1 cellular context compared by ENCODE assay signal in the genomic region with DNA sequence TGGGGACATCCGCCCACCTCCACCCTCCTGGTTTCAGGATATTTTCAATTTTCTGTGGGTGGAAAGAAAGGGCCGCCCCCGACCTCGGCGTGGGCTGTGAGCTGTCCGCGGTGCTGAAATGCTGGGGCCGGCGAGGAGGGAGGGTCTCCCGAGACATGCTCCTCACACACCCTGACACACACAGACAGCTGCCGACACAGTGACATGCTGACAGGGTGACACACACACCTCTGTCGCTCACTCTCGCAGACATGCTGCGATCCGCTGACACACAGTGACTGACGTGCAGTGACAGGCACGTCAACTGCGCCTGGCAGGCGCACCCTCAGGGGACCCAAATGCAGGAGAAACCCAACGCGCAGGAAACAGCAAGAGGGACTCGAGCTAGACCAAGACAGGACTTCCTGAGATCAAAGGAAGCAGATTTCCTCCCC.
A peak's percentile ranks its signal among the peaks of the same experiment; 100 is the strongest.
TF ChIP-seq lines count a peak whose summit lies in the region.

No MANE protein-coding gene starts in this region.

TF ChIP-seq in GM23338, 12 proteins besides CTCF, POLR2A, EP300 and RAD21:
- TF ChIP-seq, protein P1, sequence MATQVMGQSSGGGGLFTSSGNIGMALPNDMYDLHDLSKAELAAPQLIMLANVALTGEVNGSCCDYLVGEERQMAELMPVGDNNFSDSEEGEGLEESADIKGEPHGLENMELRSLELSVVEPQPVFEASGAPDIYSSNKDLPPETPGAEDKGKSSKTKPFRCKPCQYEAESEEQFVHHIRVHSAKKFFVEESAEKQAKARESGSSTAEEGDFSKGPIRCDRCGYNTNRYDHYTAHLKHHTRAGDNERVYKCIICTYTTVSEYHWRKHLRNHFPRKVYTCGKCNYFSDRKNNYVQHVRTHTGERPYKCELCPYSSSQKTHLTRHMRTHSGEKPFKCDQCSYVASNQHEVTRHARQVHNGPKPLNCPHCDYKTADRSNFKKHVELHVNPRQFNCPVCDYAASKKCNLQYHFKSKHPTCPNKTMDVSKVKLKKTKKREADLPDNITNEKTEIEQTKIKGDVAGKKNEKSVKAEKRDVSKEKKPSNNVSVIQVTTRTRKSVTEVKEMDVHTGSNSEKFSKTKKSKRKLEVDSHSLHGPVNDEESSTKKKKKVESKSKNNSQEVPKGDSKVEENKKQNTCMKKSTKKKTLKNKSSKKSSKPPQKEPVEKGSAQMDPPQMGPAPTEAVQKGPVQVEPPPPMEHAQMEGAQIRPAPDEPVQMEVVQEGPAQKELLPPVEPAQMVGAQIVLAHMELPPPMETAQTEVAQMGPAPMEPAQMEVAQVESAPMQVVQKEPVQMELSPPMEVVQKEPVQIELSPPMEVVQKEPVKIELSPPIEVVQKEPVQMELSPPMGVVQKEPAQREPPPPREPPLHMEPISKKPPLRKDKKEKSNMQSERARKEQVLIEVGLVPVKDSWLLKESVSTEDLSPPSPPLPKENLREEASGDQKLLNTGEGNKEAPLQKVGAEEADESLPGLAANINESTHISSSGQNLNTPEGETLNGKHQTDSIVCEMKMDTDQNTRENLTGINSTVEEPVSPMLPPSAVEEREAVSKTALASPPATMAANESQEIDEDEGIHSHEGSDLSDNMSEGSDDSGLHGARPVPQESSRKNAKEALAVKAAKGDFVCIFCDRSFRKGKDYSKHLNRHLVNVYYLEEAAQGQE (IDR thresholded peaks at IDR 0.05; ENCODE audit: unreplicated experiment): peak; percentile 97
- no peak for TF ChIP-seq ZNF331 (CRISPR knock-in tag; IDR thresholded peaks at IDR 0.05; ENCODE audit: low read depth)
